ENCODE assay signal across 1 cellular context in genomic region chr6:1598886-1599285, GRCh38.
TF ChIP-seq lines count a peak whose summit lies in the region.

No MANE protein-coding gene starts in this region.

TF ChIP-seq in GM23338, 12 proteins besides CTCF, POLR2A, EP300 and RAD21 (continued from another document):
- TF ChIP-seq ZNF462 (CRISPR knock-in tag; IDR thresholded peaks at IDR 0.05) (no peak), STAT1 (IDR thresholded peaks at IDR 0.05; ENCODE audit: unreplicated experiment) (no peak), ETS1 (IDR thresholded peaks at IDR 0.05) (no peak), REST (IDR thresholded peaks at IDR 0.05; ENCODE audit: unreplicated experiment) (no peak), POLR2AphosphoS5 (IDR thresholded peaks at IDR 0.05; ENCODE audit: low read depth) (no peak), EZH2 (IDR thresholded peaks at IDR 0.05; ENCODE audit: low read depth, unreplicated experiment) (no peak), JUNB (IDR thresholded peaks at IDR 0.05; ENCODE audit: unreplicated experiment) (no peak), EZH2phosphoT487 (IDR thresholded peaks at IDR 0.05; ENCODE audit: unreplicated experiment) (no peak), ZNF331 (CRISPR knock-in tag; IDR thresholded peaks at IDR 0.05; ENCODE audit: low read depth) (no peak), NANOG (IDR thresholded peaks at IDR 0.05; ENCODE audit: borderline replicate concordance) (no peak), CREB1 (CRISPR knock-in tag; IDR thresholded peaks at IDR 0.05; ENCODE audit: low read depth) (no peak)
